In the genomic region with DNA sequence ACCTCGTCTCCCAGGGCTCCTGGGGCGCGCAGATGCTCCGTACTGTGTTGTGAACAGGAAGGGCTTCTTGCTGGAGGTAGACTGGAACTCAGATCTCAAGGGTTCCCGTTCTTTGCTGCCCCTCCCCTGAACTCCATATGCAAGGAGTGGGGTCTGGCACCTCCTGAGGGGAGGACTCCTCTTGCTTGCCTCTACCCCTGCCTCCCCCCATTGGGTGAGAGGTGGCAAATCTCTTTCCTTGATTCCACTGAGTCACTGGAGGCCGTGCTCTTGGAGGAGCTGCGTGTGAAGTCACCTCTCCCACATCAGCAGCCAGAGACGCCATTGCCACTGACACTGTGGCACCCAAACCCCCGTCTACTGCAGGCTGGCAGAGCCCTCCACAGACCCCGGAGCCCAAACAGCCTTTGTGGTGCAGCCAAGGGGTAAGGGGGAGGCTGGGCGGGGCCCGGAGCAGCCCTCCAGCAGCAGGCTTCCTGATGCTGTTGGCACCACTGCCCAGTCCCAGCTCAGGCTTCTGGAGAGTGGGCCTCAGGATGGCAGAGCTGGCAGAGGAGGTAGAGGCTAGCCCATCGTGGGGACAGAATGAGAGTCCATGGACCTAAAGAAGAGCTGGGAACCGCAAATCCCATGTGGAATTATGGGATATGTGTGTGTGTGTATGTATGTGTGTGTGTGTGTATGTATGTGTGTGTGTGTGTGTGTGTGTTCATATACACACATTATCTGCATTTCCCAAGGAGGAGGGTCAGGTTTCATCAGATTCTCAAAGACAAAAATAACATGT, we compare ENCODE assay signal across 20 cellular contexts.
DNase-seq lines count a peak whose midpoint lies in the region; ATAC-seq, FAIRE-seq and TF ChIP-seq lines count a peak whose summit lies in the region.
"Had no signal": no experiment of that assay in that cellular context is flagged by ENCODE, and none has a peak within 500 bp of the region (broad histone marks: within the 10 kb centered on the region; RNA-seq: fewer than 3 reads in every experiment).

No MANE protein-coding gene starts in this region.

- no peak overlapping the region for H3K4me2 ChIP-seq in mammary epithelial cell (ENCODE audit: insufficient read depth, low read depth, low read length)
- H3K4me2 ChIP-seq: A549 had no signal

- no peak overlapping the region for H3K4me3 Mint-ChIP-seq in stimulated activated naive CD8-positive, alpha-beta T cell treated with anti-CD3 and anti-CD28 coated beads, Interleukin-15, amount 100 ng/mL, for 72 hours
- H3K4me3 Mint-ChIP-seq: activated T-cell treated with anti-CD3 and anti-CD28 coated beads, Interleukin-2, amount 50 U/mL, for 4 hours; endodermal cell; stimulated activated naive CD8-positive, alpha-beta T cell treated with anti-CD3 and anti-CD28 coated beads, Interleukin-15, Interleukin-2, amounts not matched to agents 100 ng/mL and 50 ng/mL, for 24 hours; T-helper 2 cell treated with Interferon-gamma antibody and Interleukin-4, amounts not matched to agents 5 μg/mL and 100 μg/mL, for 36 hours had no signal

- H3K4me1 ChIP-seq in duodenal mucosa (ENCODE audit: control insufficient read depth in 1 of 2, insufficient read depth in 2 of 2, low read length in 2 of 2) = peaks cover 23 to 36% of the 10 kb centered on the region in 2 donors
- peaks cover 4% of the 10 kb centered on the region for H3K4me1 ChIP-seq in mammary epithelial cell (ENCODE audit: insufficient read depth, low read length)
- H3K4me1 ChIP-seq: A549 had no signal

- H3K36me3 ChIP-seq in KOPT-K1 (ENCODE audit: insufficient read depth, low read length) = no peaks in the 10 kb centered on the region
- no peaks in the 10 kb centered on the region for H3K36me3 ChIP-seq in duodenal mucosa (ENCODE audit: control insufficient read depth in 1 of 2, insufficient read depth in 2 of 2, low read length in 2 of 2)
- H3K36me3 ChIP-seq in mammary epithelial cell (ENCODE audit: insufficient read depth, low read length) = no peaks in the 10 kb centered on the region

- peak overlapping the region in 1 of 2 donors; percentile 10 for H3K4me3 ChIP-seq in duodenal mucosa (ENCODE audit: low read depth in 1 of 2, low read length in 2 of 2)
- no peak overlapping the region for H3K4me3 ChIP-seq in lower leg skin (ENCODE audit: low read depth, poor library complexity, severe bottlenecking)
- no peak overlapping the region for H3K4me3 ChIP-seq in mammary epithelial cell (replicated peaks in 1 of 3; ENCODE audit: insufficient read depth in 1 of 3, low read depth in 2 of 3, low read length in 3 of 3)
- H3K4me3 ChIP-seq: A549, mucosa of descending colon had no signal

- no peak overlapping the region for H2AFZ ChIP-seq in mammary epithelial cell (ENCODE audit: low read depth, low read length)

- H3K9ac ChIP-seq in duodenal mucosa (ENCODE audit: low read depth in 1 of 2, low read length in 2 of 2) = peak overlapping the region; percentile 9 to 18
- H3K9ac ChIP-seq in mammary epithelial cell (ENCODE audit: insufficient read depth, low read length) = no peak overlapping the region

- CTCF ChIA-PET in mammary epithelial cell (lab: Charles Lee; ENCODE audit: low non-redundant PET) = no interaction called here

- H3K27ac Mint-ChIP-seq in stimulated activated naive CD8-positive, alpha-beta T cell treated with anti-CD3 and anti-CD28 coated beads, Interleukin-15, amount 100 ng/mL, for 72 hours = peak overlapping the region; percentile 84 to 94
- H3K27ac Mint-ChIP-seq: endodermal cell; stimulated activated naive CD8-positive, alpha-beta T cell treated with anti-CD3 and anti-CD28 coated beads, Interleukin-15, Interleukin-2, amounts not matched to agents 100 ng/mL and 50 ng/mL, for 24 hours; T-helper 2 cell treated with Interferon-gamma antibody and Interleukin-4, amounts not matched to agents 5 μg/mL and 100 μg/mL, for 36 hours had no signal

- ATAC-seq in stimulated activated naive CD8-positive, alpha-beta T cell treated with anti-CD3 and anti-CD28 coated beads, Interleukin-15, amount 100 ng/mL, for 72 hours = no peak
- ATAC-seq: A549; activated T-cell treated with anti-CD3 and anti-CD28 coated beads, Interleukin-2, amount 50 U/mL, for 4 hours had no signal

- FAIRE-seq in GM19239 (lab: Jason Lieb, UNC) = no peak
- FAIRE-seq: A549 had no signal

- dilution Hi-C loops in mammary epithelial cell (cut with HindIII; ENCODE audit: low sequenced_read_pairs) = no loop called here

- no peaks in the 10 kb centered on the region for H3K79me2 ChIP-seq in mammary epithelial cell (ENCODE audit: insufficient read depth, low read length)

- H3K9me3 ChIP-seq in KOPT-K1 (ENCODE audit: insufficient read depth, low read length, poor library complexity, severe bottlenecking) (no peaks in the 10 kb centered on the region), duodenal mucosa (ENCODE audit: control insufficient read depth in 1 of 2, low read length in 2 of 2) (no peaks in the 10 kb centered on the region), mammary epithelial cell (replicated peaks; ENCODE audit: insufficient read depth, low read length) (no peaks in the 10 kb centered on the region)
- H3K9me3 ChIP-seq: A549, mucosa of descending colon had no signal

- no TSS peak for BruUV-seq in mammary epithelial cell (replicated peaks; lab: Mats Ljungman, UMichigan)

- peaks cover 26% of the 10 kb centered on the region for H3K4me1 Mint-ChIP-seq in stimulated activated naive CD8-positive, alpha-beta T cell treated with anti-CD3 and anti-CD28 coated beads, Interleukin-15, amount 100 ng/mL, for 72 hours
- H3K4me1 Mint-ChIP-seq: endodermal cell had no signal

- no peaks in the 10 kb centered on the region for H3K27me3 ChIP-seq in duodenal mucosa (ENCODE audit: control insufficient read depth in 1 of 2, insufficient read depth in 2 of 2, low read length in 2 of 2)
- H3K27me3 ChIP-seq in mammary epithelial cell (ENCODE audit: insufficient read depth, low read length) = no peaks in the 10 kb centered on the region

- in situ Hi-C loops in mammary epithelial cell (cut with MboI; ENCODE audit: low sequenced_read_pairs in 2 of 2) = loop anchor here in 1 of 2 donors (10.0 kb wide), 1 partner anchor 90 kb away; no protein-coding TSS in a partner anchor

- 67 to 84% methylated on average over 11 to 14 of the region's 14 CpGs for WGBS in lower leg skin, 2 donors
- 62% methylated on average over 10 of the region's 14 CpGs for WGBS in mammary epithelial cell (ENCODE audit: low coverage, missing lambda C conversion rate)

- H3K27ac ChIP-seq in KOPT-K1 (ENCODE audit: low read depth, low read length, poor library complexity, severe bottlenecking) = peak overlapping the region; percentile 65
- H3K27ac ChIP-seq in duodenal mucosa (ENCODE audit: low read depth, low read length) = no peak overlapping the region
- no peak overlapping the region for H3K27ac ChIP-seq in mammary epithelial cell (ENCODE audit: insufficient read depth, low read depth, low read length)

- TF ChIP-seq CTCF in lower leg skin (IDR thresholded peaks at IDR 0.05) (no peak), mammary epithelial cell (conservative IDR thresholded peaks at IDR 0.05 in 1 of 2, IDR thresholded peaks at IDR 0.05 in 1 of 2; ENCODE audit: extremely low read depth in 1 of 2, insufficient read depth in 1 of 2, low read depth in 1 of 2, low read length in 2 of 2) (no peak)

- no peaks in the 10 kb centered on the region for H3K27me3 Mint-ChIP-seq in stimulated activated naive CD8-positive, alpha-beta T cell treated with anti-CD3 and anti-CD28 coated beads, Interleukin-15, amount 100 ng/mL, for 72 hours
- H3K27me3 Mint-ChIP-seq: stimulated activated naive CD8-positive, alpha-beta T cell treated with anti-CD3 and anti-CD28 coated beads, Interleukin-15, Interleukin-2, amounts not matched to agents 100 ng/mL and 50 ng/mL, for 24 hours had no signal

- no peaks in the 10 kb centered on the region for H3K9me3 Mint-ChIP-seq in stimulated activated naive CD8-positive, alpha-beta T cell treated with anti-CD3 and anti-CD28 coated beads, Interleukin-15, amount 100 ng/mL, for 72 hours
- H3K9me3 Mint-ChIP-seq: activated T-cell treated with anti-CD3 and anti-CD28 coated beads, Interleukin-2, amount 50 U/mL, for 4 hours; endodermal cell; stimulated activated naive CD8-positive, alpha-beta T cell treated with anti-CD3 and anti-CD28 coated beads, Interleukin-15, Interleukin-2, amounts not matched to agents 100 ng/mL and 50 ng/mL, for 24 hours; T-helper 2 cell treated with Interferon-gamma antibody and Interleukin-4, amounts not matched to agents 5 μg/mL and 100 μg/mL, for 36 hours had no signal

- no peaks in the 10 kb centered on the region for H4K20me1 ChIP-seq in mammary epithelial cell (ENCODE audit: insufficient read depth, low read length)

- DNase-seq in activated T-cell treated with anti-CD3 and anti-CD28 coated beads, Interleukin-2, amount 50 U/mL, for 48 hours = peak; percentile 51 to 57
- DNase-seq in activated T-cell treated with anti-CD3 and anti-CD28 coated beads for 4 hours (no peak), lower leg skin (ENCODE audit: low spot score in 2 of 2) (no peak), GM19239 (ENCODE audit: insufficient read length, low spot score) (no peak), mammary epithelial cell (no peak)
- peak in 1 of 2 donors; percentile 37 for DNase-seq in stimulated activated naive CD8-positive, alpha-beta T cell treated with anti-CD3 and anti-CD28 coated beads, Interleukin-15, amount 100 ng/mL, for 72 hours
- DNase-seq: activated CD4-positive, alpha-beta T cell treated with anti-CD3 and anti-CD28 coated beads for 1 hour; activated T-cell treated with anti-CD3 and anti-CD28 coated beads, Interleukin-2, amount 50 U/mL, for 4 hours; amniotic stem cell; central memory CD4-positive, alpha-beta T cell; endodermal cell; H7; NCI-H524; SIG-M5 had no signal

- intact Hi-C loops in lower leg skin (cut with DNase I; ENCODE audit: low total_unique reads) = no loop called here
- intact Hi-C loops in mammary epithelial cell (cut with micrococcal nuclease) = no loop called here

- no peak for TF ChIP-seq POLR2A in lower leg skin (IDR thresholded peaks at IDR 0.05)

Comparison
In these comparisons a context has a peak if more than half of its experiments do, and no peak if none do; other contexts are left out.
1. DNase-seq: peak in activated T-cell treated with anti-CD3 and anti-CD28 coated beads, Interleukin-2, amount 50 U/mL, for 48 hours (2 of 2); none in activated T-cell treated with anti-CD3 and anti-CD28 coated beads for 4 hours (single experiment), lower leg skin (0 of 2), GM19239 (single experiment) and mammary epithelial cell (single experiment).